14 cellular contexts compared by ENCODE assay signal in the genomic region with DNA sequence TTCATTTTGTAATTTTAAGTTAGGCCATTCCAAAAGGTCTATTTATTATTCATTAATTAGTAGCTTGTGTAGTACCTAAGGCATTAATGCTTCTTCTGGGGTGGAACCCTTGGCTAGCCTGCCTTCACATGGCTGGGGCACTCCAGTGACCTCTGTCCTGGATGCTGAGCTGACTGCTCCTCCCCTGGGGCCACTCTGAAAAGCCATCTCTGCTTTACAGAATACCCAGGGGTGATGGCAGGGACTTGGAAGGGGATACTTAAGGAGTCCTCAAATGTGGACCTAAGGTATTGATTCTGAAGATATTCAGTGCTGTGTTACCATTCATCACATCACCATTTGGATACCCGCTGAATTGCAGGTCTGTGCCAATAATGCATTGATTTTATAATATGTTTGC.
DNase-seq lines count a peak whose midpoint lies in the region; ATAC-seq, FAIRE-seq and TF ChIP-seq lines count a peak whose summit lies in the region.
"Had no signal": no experiment of that assay in that cellular context is flagged by ENCODE, and none has a peak within 500 bp of the region (broad histone marks: within the 10 kb centered on the region; RNA-seq: fewer than 3 reads in every experiment).

No MANE protein-coding gene starts in this region.

- H3K27ac ChIP-seq in A549 (peak overlapping the region; percentile 63 to 77), PC-3 (ENCODE audit: low read length) (peak overlapping the region; percentile 66), RWPE2 (ENCODE audit: poor library complexity, severe bottlenecking) (peak overlapping the region; percentile 46), foreskin keratinocyte (peak overlapping the region; percentile 1)
- H3K27ac ChIP-seq: BLaER1 treated with 17β-estradiol and CSF1 and Interleukin-3, amounts not matched to agents 10 nM and 100 nM had no signal

- DNase-seq in A549 (ENCODE audit: low read depth in 1 of 2, low spot score in 1 of 2), result no peak
- DNase-seq in PC-3, result no peak
- DNase-seq in RWPE2 (ENCODE audit: low spot score), result no peak
- no peak for DNase-seq in foreskin keratinocyte
- DNase-seq in activated gamma-delta T cell treated with Interleukin-2 at 50 U/mL for 16 hours, result no peak
- no peak for DNase-seq in HPDE6-E6E7 (ENCODE audit: extremely low spot score)
- DNase-seq: CD8-positive, alpha-beta T cell; DMS79 treated with DMSO at 0.1 percent for 48 hours; GF-D8; H9 had no signal

- CTCF ChIA-PET in A549 (lab: Yijun Ruan, JAX) (interaction anchor here (1.1 to 6.9 kb wide), 6 partner anchors 9 to 141 kb away, joined by 3 to 39 read pairs (median 4); no protein-coding TSS in a partner anchor), PC-3 (lab: Charles Lee) (no interaction called here)

- H4K20me1 ChIP-seq in PC-3 (ENCODE audit: low read length), result no peaks in the 10 kb centered on the region
- H4K20me1 ChIP-seq: BLaER1 treated with 17β-estradiol and CSF1 and Interleukin-3, amounts not matched to agents 10 nM and 100 nM had no signal

- POLR2A ChIA-PET in A549 (lab: Yijun Ruan, JAX), result no interaction called here
- POLR2A ChIA-PET in PC-3 (lab: Charles Lee; ENCODE audit: unreplicated experiment), result no interaction called here

- TF ChIP-seq CTCF in A549 (IDR thresholded peaks at IDR 0.05) (no peak), PC-3 (conservative IDR thresholded peaks at IDR 0.05; ENCODE audit: low read depth, low read length) (no peak), RWPE2 (IDR thresholded peaks at IDR 0.05; ENCODE audit: poor library complexity, severe bottlenecking) (no peak), foreskin keratinocyte (conservative IDR thresholded peaks at IDR 0.05) (no peak)

- no peak for TF ChIP-seq POLR2A in A549 (IDR thresholded peaks at IDR 0.05; ENCODE audit: low read length)

- peak; percentile 54 to 61 for ATAC-seq in A549
- peak; percentile 16 for ATAC-seq in PC-3
- no peak for ATAC-seq in RWPE2 (ENCODE audit: low read depth)
- ATAC-seq in foreskin keratinocyte, result no peak
- no peak for ATAC-seq in HG02642 (IDR thresholded peaks at IDR 0.05; ENCODE audit: poor library complexity, unreplicated experiment)
- ATAC-seq in HG02981 (IDR thresholded peaks at IDR 0.05; ENCODE audit: unreplicated experiment), result no peak
- ATAC-seq: CD8-positive, alpha-beta T cell had no signal

- no peak for FAIRE-seq in A549 (lab: Jason Lieb, UNC)
- FAIRE-seq: H1 had no signal

- H3F3A ChIP-seq in PC-3 (ENCODE audit: low read length, unreplicated experiment), result no peaks in the 10 kb centered on the region

- peak overlapping the region; percentile 64 for H3K4me2 ChIP-seq in A549
- peak overlapping the region; percentile 63 for H3K4me2 ChIP-seq in PC-3 (ENCODE audit: low read length)
- H3K4me2 ChIP-seq: BLaER1 treated with 17β-estradiol and CSF1 and Interleukin-3, amounts not matched to agents 10 nM and 100 nM had no signal

- intact Hi-C loops in PC-3 (cut with micrococcal nuclease), result no loop called here

- no peak for TF ChIP-seq RAD21 in A549 (conservative IDR thresholded peaks at IDR 0.05 in 1 of 2, IDR thresholded peaks at IDR 0.05 in 1 of 2)

- no TSS peak for BruUV-seq in PC-3 (replicated peaks; lab: Mats Ljungman, UMichigan)

- H3K9ac ChIP-seq in PC-3 (ENCODE audit: low read length), result no peak overlapping the region; the same call in 1 of the 2 replicates
- H3K9ac ChIP-seq: BLaER1 treated with 17β-estradiol and CSF1 and Interleukin-3, amounts not matched to agents 10 nM and 100 nM had no signal

- no peaks in the 10 kb centered on the region for H3K9me2 ChIP-seq in PC-3 (replicated peaks; ENCODE audit: low read length)

- H3K4me1 ChIP-seq in A549 (peaks cover 29% of the 10 kb centered on the region), PC-3 (ENCODE audit: insufficient read depth, low read length) (peaks cover 25% of the 10 kb centered on the region), RWPE2 (ENCODE audit: insufficient read depth, poor library complexity, severe bottlenecking) (peaks cover 22% of the 10 kb centered on the region), foreskin keratinocyte (peaks cover 16% of the 10 kb centered on the region)

- no peak for TF ChIP-seq EP300 in A549 (IDR thresholded peaks at IDR 0.05)

- no peak overlapping the region for H2AFZ ChIP-seq in PC-3 (ENCODE audit: low read length)

- H3K36me3 ChIP-seq in PC-3 (ENCODE audit: low read depth, low read length) (no peaks in the 10 kb centered on the region), RWPE2 (ENCODE audit: low read depth) (no peaks in the 10 kb centered on the region)
- H3K36me3 ChIP-seq: BLaER1 treated with 17β-estradiol and CSF1 and Interleukin-3, amounts not matched to agents 10 nM and 100 nM had no signal

- 62% methylated on average over 1 of the region's 1 CpG for WGBS in A549 (ENCODE audit: missing lambda C conversion rate)

- H3K9me3 ChIP-seq in A549 (peaks cover 21% of the 10 kb centered on the region), PC-3 (ENCODE audit: low read length) (no peaks in the 10 kb centered on the region), RWPE2 (ENCODE audit: severe bottlenecking) (no peaks in the 10 kb centered on the region)

- no peaks in the 10 kb centered on the region for H3K79me2 ChIP-seq in PC-3 (ENCODE audit: low read length)

- H3K4me3 ChIP-seq in A549 (no peak overlapping the region), PC-3 (ENCODE audit: low read length) (peak overlapping the region; percentile 9; the same call in 1 of the 2 replicates), RWPE2 (ENCODE audit: severe bottlenecking) (no peak overlapping the region)
- H3K4me3 ChIP-seq: BLaER1 treated with 17β-estradiol and CSF1 and Interleukin-3, amounts not matched to agents 10 nM and 100 nM had no signal

- H3K27me3 ChIP-seq in PC-3 (ENCODE audit: low read length) (no peaks in the 10 kb centered on the region), RWPE2 (ENCODE audit: insufficient read depth, poor library complexity, severe bottlenecking) (no peaks in the 10 kb centered on the region), foreskin keratinocyte (no peaks in the 10 kb centered on the region)
- H3K27me3 ChIP-seq: BLaER1 treated with 17β-estradiol and CSF1 and Interleukin-3, amounts not matched to agents 10 nM and 100 nM had no signal

TF ChIP-seq in A549, 52 proteins besides CTCF, POLR2A, EP300 and RAD21:
- TF ChIP-seq TP53 (CRISPR knock-in tag; IDR thresholded peaks at IDR 0.05) (no peak), JUNB (IDR thresholded peaks at IDR 0.05) (no peak), MAZ (IDR thresholded peaks at IDR 0.05; ENCODE audit: borderline replicate concordance, low read depth, low read length) (no peak), PBX3 (IDR thresholded peaks at IDR 0.05) (no peak), HEYL (CRISPR knock-in tag; IDR thresholded peaks at IDR 0.05) (no peak), NPAS2 (CRISPR knock-in tag; IDR thresholded peaks at IDR 0.05; ENCODE audit: borderline replicate concordance) (no peak), SMC3 (IDR thresholded peaks at IDR 0.05) (no peak), HMGXB4 (CRISPR knock-in tag; IDR thresholded peaks at IDR 0.05; ENCODE audit: borderline replicate concordance) (no peak), HOXB5 (CRISPR knock-in tag; IDR thresholded peaks at IDR 0.05) (no peak), HOXA7 (CRISPR knock-in tag; IDR thresholded peaks at IDR 0.05) (no peak), TFCP2L1 (CRISPR knock-in tag; IDR thresholded peaks at IDR 0.05) (no peak), FOSL2 (IDR thresholded peaks at IDR 0.05) (no peak), FOSL2 (CRISPR knock-in tag; IDR thresholded peaks at IDR 0.05) (no peak), ZFP36 (IDR thresholded peaks at IDR 0.05; ENCODE audit: borderline replicate concordance, partially characterized antibody) (no peak), BHLHE40 (IDR thresholded peaks at IDR 0.05; ENCODE audit: low read depth, low read length) (no peak)
- TF ChIP-seq, protein P1, sequence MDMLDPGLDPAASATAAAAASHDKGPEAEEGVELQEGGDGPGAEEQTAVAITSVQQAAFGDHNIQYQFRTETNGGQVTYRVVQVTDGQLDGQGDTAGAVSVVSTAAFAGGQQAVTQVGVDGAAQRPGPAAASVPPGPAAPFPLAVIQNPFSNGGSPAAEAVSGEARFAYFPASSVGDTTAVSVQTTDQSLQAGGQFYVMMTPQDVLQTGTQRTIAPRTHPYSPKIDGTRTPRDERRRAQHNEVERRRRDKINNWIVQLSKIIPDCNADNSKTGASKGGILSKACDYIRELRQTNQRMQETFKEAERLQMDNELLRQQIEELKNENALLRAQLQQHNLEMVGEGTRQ (IDR thresholded peaks at IDR 0.05), result no peak
- TF ChIP-seq, protein P2, sequence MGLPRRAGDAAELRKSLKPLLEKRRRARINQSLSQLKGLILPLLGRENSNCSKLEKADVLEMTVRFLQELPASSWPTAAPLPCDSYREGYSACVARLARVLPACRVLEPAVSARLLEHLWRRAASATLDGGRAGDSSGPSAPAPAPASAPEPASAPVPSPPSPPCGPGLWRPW (IDR thresholded peaks at IDR 0.05), result no peak

Comparison
In these comparisons a context has a peak if more than half of its experiments do, and no peak if none do; other contexts are left out.
1. ATAC-seq: peak in A549 (2 of 2) and PC-3 (single experiment); none in RWPE2 (single experiment), foreskin keratinocyte (single experiment), HG02642 (single experiment) and HG02981 (single experiment).
2. H3K27ac ChIP-seq: peak in every context shown above with its lines; median percentile 70 in A549; 66 in PC-3; 46 in RWPE2; 1 in foreskin keratinocyte.